ENCODE assay signal across 21 cellular contexts in genomic region chr3:128554465-128555097, GRCh38.
DNase-seq lines count a peak whose midpoint lies in the region; ATAC-seq and TF ChIP-seq lines count a peak whose summit lies in the region.
"Had no signal": no experiment of that assay in that cellular context is flagged by ENCODE, and none has a peak within 500 bp of the region (broad histone marks: within the 10 kb centered on the region; RNA-seq: fewer than 3 reads in every experiment).

No MANE protein-coding gene starts in this region.

- H3K4me1 Mint-ChIP-seq in stimulated activated naive CD8-positive, alpha-beta T cell treated with anti-CD3 and anti-CD28 coated beads, Interleukin-15, amount 100 ng/mL, for 72 hours = peaks cover 8% of the 10 kb centered on the region
- H3K4me1 Mint-ChIP-seq: immature natural killer cell had no signal

- ATAC-seq in stimulated activated naive CD8-positive, alpha-beta T cell treated with anti-CD3 and anti-CD28 coated beads, Interleukin-15, amount 100 ng/mL, for 72 hours = no peak
- no peak for ATAC-seq in stimulated activated naive CD8-positive, alpha-beta T cell treated with anti-CD3 and anti-CD28 coated beads, Interleukin-15, Interleukin-2, amounts not matched to agents 100 U/mL and 50 U/mL, for 24 hours

- H3K27ac ChIP-seq in parathyroid adenoma = peak overlapping the region; percentile 59
- H3K27ac ChIP-seq: HL-60 had no signal

- H3K27ac Mint-ChIP-seq in stimulated activated naive CD8-positive, alpha-beta T cell treated with anti-CD3 and anti-CD28 coated beads, Interleukin-15, amount 100 ng/mL, for 72 hours = no peak overlapping the region
- H3K27ac Mint-ChIP-seq: activated CD4-positive, alpha-beta memory T cell treated with anti-CD3 and anti-CD28 coated beads for 36 hours; immature natural killer cell; stimulated activated naive CD8-positive, alpha-beta T cell treated with anti-CD3 and anti-CD28 coated beads, Interleukin-15, Interleukin-2, amounts not matched to agents 100 ng/mL and 50 ng/mL, for 24 hours had no signal

- H3K27me3 ChIP-seq in iPS-15b (ENCODE audit: control insufficient read depth, insufficient read depth, low read length) (peaks cover 29% of the 10 kb centered on the region), parathyroid adenoma (ENCODE audit: control insufficient read depth, insufficient read depth, low read length) (no peaks in the 10 kb centered on the region)

- H3K36me3 ChIP-seq in iPS-15b (ENCODE audit: control insufficient read depth, insufficient read depth, low read length) = no peaks in the 10 kb centered on the region
- H3K36me3 ChIP-seq in parathyroid adenoma (ENCODE audit: control insufficient read depth, insufficient read depth, low read length) = no peaks in the 10 kb centered on the region
- H3K36me3 ChIP-seq: Peyer's patch had no signal

- H3K9me3 ChIP-seq in iPS-15b (ENCODE audit: control insufficient read depth, insufficient read depth, low read length) (no peaks in the 10 kb centered on the region), parathyroid adenoma (ENCODE audit: control insufficient read depth, low read length) (no peaks in the 10 kb centered on the region)

- H2AFZ ChIP-seq in parathyroid adenoma = no peak overlapping the region

- H3K4me3 ChIP-seq in iPS-15b (ENCODE audit: low read depth, low read length) (peak overlapping the region; percentile 52), parathyroid adenoma (ENCODE audit: low read depth, low read length) (no peak overlapping the region)
- H3K4me3 ChIP-seq: Peyer's patch had no signal

- H3K4me1 ChIP-seq in iPS-15b (ENCODE audit: control insufficient read depth, insufficient read depth, low read length) (no peaks in the 10 kb centered on the region), parathyroid adenoma (no peaks in the 10 kb centered on the region)

- H3K79me2 ChIP-seq in parathyroid adenoma = no peaks in the 10 kb centered on the region

- no peak for DNase-seq in stimulated activated naive CD8-positive, alpha-beta T cell treated with anti-CD3 and anti-CD28 coated beads, Interleukin-15, amount 100 ng/mL, for 72 hours
- DNase-seq in stimulated activated naive CD8-positive, alpha-beta T cell treated with anti-CD3 and anti-CD28 coated beads, Interleukin-15, Interleukin-2, amounts not matched to agents 100 U/mL and 50 U/mL, for 24 hours = no peak
- DNase-seq in NCI-H510A (lab: John Stamatoyannopoulos, UW) (no peak), DMS79 (lab: John Stamatoyannopoulos, UW) (no peak), NOMO-1 (lab: John Stamatoyannopoulos, UW; ENCODE audit: unreplicated experiment in 2 of 2) (no peak)
- no peak for DNase-seq in activated effector memory CD4-positive, alpha-beta T cell treated with anti-CD3 and anti-CD28 coated beads, Interleukin-2, amount 50 U/mL, for 16 hours
- DNase-seq: activated CD4-positive, alpha-beta memory T cell treated with anti-CD3 and anti-CD28 coated beads for 36 hours; activated T-cell treated with anti-CD3 and anti-CD28 coated beads, Interleukin-2, amount 50 U/mL, for 48 hours; CD8-positive, alpha-beta memory T cell; DND-41; foreskin melanocyte; immature natural killer cell; midbrain; NCI-H1105; NCI-H774; occipital lobe had no signal

- H3K4me2 ChIP-seq in parathyroid adenoma (ENCODE audit: low read length) = no peak overlapping the region

- H3K9me3 Mint-ChIP-seq in stimulated activated naive CD8-positive, alpha-beta T cell treated with anti-CD3 and anti-CD28 coated beads, Interleukin-15, amount 100 ng/mL, for 72 hours = no peaks in the 10 kb centered on the region
- H3K9me3 Mint-ChIP-seq: stimulated activated naive CD8-positive, alpha-beta T cell treated with anti-CD3 and anti-CD28 coated beads, Interleukin-15, Interleukin-2, amounts not matched to agents 100 ng/mL and 50 ng/mL, for 24 hours had no signal

- TF ChIP-seq CTCF in parathyroid adenoma (IDR thresholded peaks at IDR 0.05) = no peak

- peaks cover 67% of the 10 kb centered on the region for H3K27me3 Mint-ChIP-seq in stimulated activated naive CD8-positive, alpha-beta T cell treated with anti-CD3 and anti-CD28 coated beads, Interleukin-15, amount 100 ng/mL, for 72 hours

- peak overlapping the region; percentile 40 to 53 for H3K4me3 Mint-ChIP-seq in stimulated activated naive CD8-positive, alpha-beta T cell treated with anti-CD3 and anti-CD28 coated beads, Interleukin-15, amount 100 ng/mL, for 72 hours
- H3K4me3 Mint-ChIP-seq: activated CD4-positive, alpha-beta memory T cell treated with anti-CD3 and anti-CD28 coated beads for 36 hours; stimulated activated naive CD8-positive, alpha-beta T cell treated with anti-CD3 and anti-CD28 coated beads, Interleukin-15, Interleukin-2, amounts not matched to agents 100 ng/mL and 50 ng/mL, for 24 hours had no signal

- H3K9ac ChIP-seq in iPS-15b (ENCODE audit: low read depth, low read length) (no peak overlapping the region), parathyroid adenoma (no peak overlapping the region)
